11 cellular contexts compared by ENCODE assay signal in genomic region chr3:39295184-39295775, GRCh38. TPM values are rescaled to one million over a fixed set of nuclear protein-coding genes. Genes with fewer than 3 reads are reported as not detected.
DNase-seq lines count a peak whose midpoint lies in the region; ATAC-seq and TF ChIP-seq lines count a peak whose summit lies in the region.
"Had no signal": no experiment of that assay in that cellular context is flagged by ENCODE, and none has a peak within 500 bp of the region (broad histone marks: within the 10 kb centered on the region; RNA-seq: fewer than 3 reads in every experiment).

No MANE protein-coding gene starts in this region.

- CTCF ChIA-PET in Calu3 (lab: Charles Lee), result interaction anchor here (0.6 kb wide), 1 partner anchor 169 kb away, joined by 3 read pairs; no protein-coding TSS in a partner anchor

- H3K27me3 Mint-ChIP-seq in Calu3 (ENCODE audit: unreplicated experiment) (no peaks in the 10 kb centered on the region), osteocyte (ENCODE audit: unreplicated experiment) (no peaks in the 10 kb centered on the region)

- H3K27me3 ChIP-seq in left lung, result no peaks in the 10 kb centered on the region

- no peaks in the 10 kb centered on the region for H3K4me1 ChIP-seq in left lung

- peak; percentile 89 for ATAC-seq in GM19035 (IDR thresholded peaks at IDR 0.05; ENCODE audit: unreplicated experiment)
- peak; percentile 88 for ATAC-seq in HG02678 (IDR thresholded peaks at IDR 0.05; ENCODE audit: unreplicated experiment)
- peak; percentile 77 for ATAC-seq in HG03521 (IDR thresholded peaks at IDR 0.05; ENCODE audit: unreplicated experiment)
- no peak for ATAC-seq in left lung

- TF ChIP-seq CTCF in GM10266 (IDR thresholded peaks at IDR 0.05; ENCODE audit: control insufficient read depth, insufficient read depth, low read depth, missing control alignments) (no peak), Calu3 (IDR thresholded peaks at IDR 0.05; ENCODE audit: unreplicated experiment) (no peak), osteocyte (IDR thresholded peaks at IDR 0.05) (no peak), left lung (IDR thresholded peaks at IDR 0.05) (no peak)

- no peak overlapping the region for H3K27ac Mint-ChIP-seq in Calu3 (ENCODE audit: unreplicated experiment)
- H3K27ac Mint-ChIP-seq in osteocyte (ENCODE audit: unreplicated experiment), result no peak overlapping the region

- BruUV-seq in Calu3 (replicated peaks; lab: Mats Ljungman, UMichigan), result no TSS peak

- H3K9me3 Mint-ChIP-seq in Calu3 (ENCODE audit: low read depth, unreplicated experiment) (no peaks in the 10 kb centered on the region), osteocyte (ENCODE audit: unreplicated experiment) (peaks cover 18% of the 10 kb centered on the region)

- DNase-seq in GM10266 (ENCODE audit: extremely low spot score) (peak; percentile 65), Calu3 (no peak), amygdala (lab: John Stamatoyannopoulos, UW) (no peak), osteocyte (ENCODE audit: extremely low spot score, unreplicated experiment) (no peak), left lung (no peak)
- DNase-seq: mesenchymal stem cell had no signal

- no peak overlapping the region for H3K4me3 Mint-ChIP-seq in Calu3 (ENCODE audit: low read depth, unreplicated experiment)
- no peak overlapping the region for H3K4me3 Mint-ChIP-seq in osteocyte (ENCODE audit: unreplicated experiment)

- no peak overlapping the region for H3K27ac ChIP-seq in left lung
- H3K27ac ChIP-seq: C4-2B had no signal

- no peaks in the 10 kb centered on the region for H3K36me3 ChIP-seq in left lung

- H3K4me3 ChIP-seq in left lung, result no peak overlapping the region

- H3K9me3 ChIP-seq in left lung, result peaks cover 0 to 18% of the 10 kb centered on the region in 2 donors

- peaks cover 10% of the 10 kb centered on the region for H3K4me1 Mint-ChIP-seq in Calu3 (ENCODE audit: low read depth, unreplicated experiment)
- H3K4me1 Mint-ChIP-seq in osteocyte (ENCODE audit: unreplicated experiment), result peaks cover 5% of the 10 kb centered on the region

- intact Hi-C loops in Calu3 (cut with micrococcal nuclease; ENCODE audit: unreplicated experiment) (no loop called here), left lung (cut with DNase I) (no loop called here)

- H3K36me3 Mint-ChIP-seq in Calu3 (ENCODE audit: insufficient read depth, unreplicated experiment), result no peaks in the 10 kb centered on the region
- no peaks in the 10 kb centered on the region for H3K36me3 Mint-ChIP-seq in osteocyte (ENCODE audit: unreplicated experiment)

RNA-seq across cellular contexts. Expression of gene CX3CR1, which starts 15.4 kb away (rescaled TPM):
- not detected in 2 replicates for total RNA-seq in Calu3 (2022)
- total RNA-seq in osteocyte, result not detected in 2 replicates
- 1 to 10 TPM; 4.6 to 6.4 TPM for total RNA-seq in left lung

RNA-seq across cellular contexts. Expression of gene CCR8, which starts 34.2 kb away (rescaled TPM):
- total RNA-seq in Calu3 (2022), result not detected in 2 replicates
- not detected in 2 replicates for total RNA-seq in osteocyte
- under 1 TPM in 1 of 2 donors, not detected in 1; 0.29 TPM for total RNA-seq in left lung
- total RNA-seq: skeletal muscle tissue had no signal
